ENCODE assay signal across 22 cellular contexts in genomic region chr10:61356342-61356741, GRCh38.
DNase-seq lines count a peak whose midpoint lies in the region; ATAC-seq and TF ChIP-seq lines count a peak whose summit lies in the region.
"Had no signal": no experiment of that assay in that cellular context is flagged by ENCODE, and none has a peak within 500 bp of the region (broad histone marks: within the 10 kb centered on the region; RNA-seq: fewer than 3 reads in every experiment).

No MANE protein-coding gene starts in this region.

- H3K4me1 ChIP-seq in body of pancreas (peaks cover 6% of the 10 kb centered on the region), left lung (no peaks in the 10 kb centered on the region)
- H3K4me1 ChIP-seq: BLaER1, Peyer's patch had no signal

- TF ChIP-seq CTCF in body of pancreas (IDR thresholded peaks at IDR 0.05) = no peak
- no peak for TF ChIP-seq CTCF in fibroblast of villous mesenchyme (IDR thresholded peaks at IDR 0.05; ENCODE audit: insufficient read depth, low read depth, low read length)
- no peak for TF ChIP-seq CTCF in left lung (IDR thresholded peaks at IDR 0.05)

- H3K36me3 Mint-ChIP-seq in activated naive CD4-positive, alpha-beta T cell treated with anti-CD3 and anti-CD28 coated beads, Interleukin-2, amount 10 ng/mL, durations not matched to agents 7 days and 5 days = no peaks in the 10 kb centered on the region
- H3K36me3 Mint-ChIP-seq: CD4-positive, CD25-positive, alpha-beta regulatory T cell had no signal

- H3K9me3 ChIP-seq in body of pancreas (no peaks in the 10 kb centered on the region), left lung (no peaks in the 10 kb centered on the region)
- H3K9me3 ChIP-seq: BLaER1, Peyer's patch had no signal

- H3K4me1 Mint-ChIP-seq in activated naive CD4-positive, alpha-beta T cell treated with anti-CD3 and anti-CD28 coated beads, Interleukin-2, amount 10 ng/mL, durations not matched to agents 7 days and 5 days = no peaks in the 10 kb centered on the region
- H3K4me1 Mint-ChIP-seq: CD4-positive, CD25-positive, alpha-beta regulatory T cell had no signal

- H3K27ac Mint-ChIP-seq in activated naive CD4-positive, alpha-beta T cell treated with anti-CD3 and anti-CD28 coated beads, Interleukin-2, amount 10 ng/mL, durations not matched to agents 7 days and 5 days = no peak overlapping the region
- H3K27ac Mint-ChIP-seq: CD4-positive, CD25-positive, alpha-beta regulatory T cell had no signal

- intact Hi-C loops in body of pancreas (cut with DNase I) = no loop called here
- intact Hi-C loops in left lung (cut with DNase I) = no loop called here

- H3K27me3 ChIP-seq in body of pancreas (no peaks in the 10 kb centered on the region), left lung (no peaks in the 10 kb centered on the region)
- H3K27me3 ChIP-seq: BLaER1, Peyer's patch had no signal

- ATAC-seq in body of pancreas (peak; percentile 27), GM18858 (IDR thresholded peaks at IDR 0.05; ENCODE audit: unreplicated experiment) (no peak), left lung (no peak)

- H3K4me3 ChIP-seq in body of pancreas = no peak overlapping the region
- H3K4me3 ChIP-seq in fibroblast of villous mesenchyme (ENCODE audit: low read depth, low read length) = no peak overlapping the region
- H3K4me3 ChIP-seq in left lung = no peak overlapping the region
- H3K4me3 ChIP-seq: BLaER1, Peyer's patch, SK-N-MC had no signal

- DNase-seq in NOMO-1 treated with DMSO at 0.1 percent for 48 hours (lab: John Stamatoyannopoulos, UW; ENCODE audit: unreplicated experiment) (peak; percentile 1), NOMO-1 (lab: John Stamatoyannopoulos, UW; ENCODE audit: unreplicated experiment in 2 of 2) (no peak), body of pancreas (no peak), fibroblast of villous mesenchyme (ENCODE audit: low read depth) (peak; percentile 3), NCI-H2029 (lab: John Stamatoyannopoulos, UW) (no peak), left lung (no peak)
- no peak for DNase-seq in activated naive CD4-positive, alpha-beta T cell treated with anti-CD3 and anti-CD28 coated beads, Interleukin-2, amount 10 ng/mL, durations not matched to agents 7 days and 5 days
- DNase-seq: 8988T; ACHN; CD4-positive, CD25-positive, alpha-beta regulatory T cell; DMS153; DND-41; H7; Karpas-422; NCI-H2029 treated with DMSO at 0.1 percent for 48 hours; NCI-H2227 treated with DMSO at 0.1 percent for 48 hours; NCI-H526 treated with DMSO at 0.1 percent for 48 hours; Peyer's patch; SIG-M5 had no signal

- no peak overlapping the region for H3K4me3 Mint-ChIP-seq in activated naive CD4-positive, alpha-beta T cell treated with anti-CD3 and anti-CD28 coated beads, Interleukin-2, amount 10 ng/mL, durations not matched to agents 7 days and 5 days
- H3K4me3 Mint-ChIP-seq: CD4-positive, CD25-positive, alpha-beta regulatory T cell had no signal

- CTCF ChIA-PET in activated naive CD4-positive, alpha-beta T cell treated with anti-CD3 and anti-CD28 coated beads, Interleukin-2, amount 10 ng/mL, durations not matched to agents 7 days and 5 days (lab: Charles Lee) = no interaction called here

- H3K27me3 Mint-ChIP-seq in activated naive CD4-positive, alpha-beta T cell treated with anti-CD3 and anti-CD28 coated beads, Interleukin-2, amount 10 ng/mL, durations not matched to agents 7 days and 5 days = no peaks in the 10 kb centered on the region

- H3K36me3 ChIP-seq in body of pancreas (replicated peaks in 1 of 2; ENCODE audit: insufficient read depth in 1 of 2, low read depth in 2 of 2) (no peaks in the 10 kb centered on the region), left lung (no peaks in the 10 kb centered on the region)
- H3K36me3 ChIP-seq: BLaER1, Peyer's patch had no signal

- TF ChIP-seq POLR2A in body of pancreas (IDR thresholded peaks at IDR 0.05) = no peak

- no peaks in the 10 kb centered on the region for H3K9me3 Mint-ChIP-seq in activated naive CD4-positive, alpha-beta T cell treated with anti-CD3 and anti-CD28 coated beads, Interleukin-2, amount 10 ng/mL, durations not matched to agents 7 days and 5 days

- H3K27ac ChIP-seq in body of pancreas = no peak overlapping the region
- no peak overlapping the region for H3K27ac ChIP-seq in left lung
- H3K27ac ChIP-seq: BLaER1, Peyer's patch, SK-N-MC had no signal

Comparison
In these comparisons a context has a peak if more than half of its experiments do, and no peak if none do; other contexts are left out.
1. DNase-seq: peak in NOMO-1 treated with DMSO at 0.1 percent for 48 hours (single experiment) and fibroblast of villous mesenchyme (single experiment); none in NOMO-1 (0 of 2), body of pancreas (0 of 4), activated naive CD4-positive, alpha-beta T cell treated with anti-CD3 and anti-CD28 coated beads, Interleukin-2, amount 10 ng/mL, durations not matched to agents 7 days and 5 days (single experiment), NCI-H2029 (single experiment) and left lung (0 of 2).